ENCODE assay signal across 1 cellular context in the genomic region with DNA sequence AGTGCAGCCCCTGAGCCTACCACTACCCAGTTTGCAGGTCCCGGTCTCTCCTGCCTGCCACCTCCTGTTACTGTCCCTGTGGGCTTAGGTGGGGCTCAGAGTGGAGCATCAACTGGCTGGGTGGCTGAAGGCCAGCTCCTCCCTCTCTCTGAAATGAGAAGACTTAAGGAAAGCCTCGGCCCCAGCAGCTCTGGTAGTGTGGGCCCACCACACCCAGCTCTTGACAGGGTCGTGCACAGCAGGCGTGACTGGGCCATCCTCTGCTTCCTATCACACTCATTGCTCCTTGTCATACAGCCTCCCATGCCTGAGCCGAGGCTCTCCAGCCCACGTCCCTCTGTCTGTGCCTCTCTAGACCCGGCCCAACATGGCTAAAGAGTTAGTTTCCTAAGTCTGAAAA.
TF ChIP-seq lines count a peak whose summit lies in the region.

No MANE protein-coding gene starts in this region.

TF ChIP-seq in WTC11, 78 proteins besides CTCF, POLR2A, EP300 and RAD21 (continued from another document):
- TF ChIP-seq, protein P1, sequence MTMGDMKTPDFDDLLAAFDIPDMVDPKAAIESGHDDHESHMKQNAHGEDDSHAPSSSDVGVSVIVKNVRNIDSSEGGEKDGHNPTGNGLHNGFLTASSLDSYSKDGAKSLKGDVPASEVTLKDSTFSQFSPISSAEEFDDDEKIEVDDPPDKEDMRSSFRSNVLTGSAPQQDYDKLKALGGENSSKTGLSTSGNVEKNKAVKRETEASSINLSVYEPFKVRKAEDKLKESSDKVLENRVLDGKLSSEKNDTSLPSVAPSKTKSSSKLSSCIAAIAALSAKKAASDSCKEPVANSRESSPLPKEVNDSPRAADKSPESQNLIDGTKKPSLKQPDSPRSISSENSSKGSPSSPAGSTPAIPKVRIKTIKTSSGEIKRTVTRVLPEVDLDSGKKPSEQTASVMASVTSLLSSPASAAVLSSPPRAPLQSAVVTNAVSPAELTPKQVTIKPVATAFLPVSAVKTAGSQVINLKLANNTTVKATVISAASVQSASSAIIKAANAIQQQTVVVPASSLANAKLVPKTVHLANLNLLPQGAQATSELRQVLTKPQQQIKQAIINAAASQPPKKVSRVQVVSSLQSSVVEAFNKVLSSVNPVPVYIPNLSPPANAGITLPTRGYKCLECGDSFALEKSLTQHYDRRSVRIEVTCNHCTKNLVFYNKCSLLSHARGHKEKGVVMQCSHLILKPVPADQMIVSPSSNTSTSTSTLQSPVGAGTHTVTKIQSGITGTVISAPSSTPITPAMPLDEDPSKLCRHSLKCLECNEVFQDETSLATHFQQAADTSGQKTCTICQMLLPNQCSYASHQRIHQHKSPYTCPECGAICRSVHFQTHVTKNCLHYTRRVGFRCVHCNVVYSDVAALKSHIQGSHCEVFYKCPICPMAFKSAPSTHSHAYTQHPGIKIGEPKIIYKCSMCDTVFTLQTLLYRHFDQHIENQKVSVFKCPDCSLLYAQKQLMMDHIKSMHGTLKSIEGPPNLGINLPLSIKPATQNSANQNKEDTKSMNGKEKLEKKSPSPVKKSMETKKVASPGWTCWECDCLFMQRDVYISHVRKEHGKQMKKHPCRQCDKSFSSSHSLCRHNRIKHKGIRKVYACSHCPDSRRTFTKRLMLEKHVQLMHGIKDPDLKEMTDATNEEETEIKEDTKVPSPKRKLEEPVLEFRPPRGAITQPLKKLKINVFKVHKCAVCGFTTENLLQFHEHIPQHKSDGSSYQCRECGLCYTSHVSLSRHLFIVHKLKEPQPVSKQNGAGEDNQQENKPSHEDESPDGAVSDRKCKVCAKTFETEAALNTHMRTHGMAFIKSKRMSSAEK (CRISPR knock-in tag; IDR thresholded peaks at IDR 0.05; ENCODE audit: borderline replicate concordance): no peak
- TF ChIP-seq, protein P2, sequence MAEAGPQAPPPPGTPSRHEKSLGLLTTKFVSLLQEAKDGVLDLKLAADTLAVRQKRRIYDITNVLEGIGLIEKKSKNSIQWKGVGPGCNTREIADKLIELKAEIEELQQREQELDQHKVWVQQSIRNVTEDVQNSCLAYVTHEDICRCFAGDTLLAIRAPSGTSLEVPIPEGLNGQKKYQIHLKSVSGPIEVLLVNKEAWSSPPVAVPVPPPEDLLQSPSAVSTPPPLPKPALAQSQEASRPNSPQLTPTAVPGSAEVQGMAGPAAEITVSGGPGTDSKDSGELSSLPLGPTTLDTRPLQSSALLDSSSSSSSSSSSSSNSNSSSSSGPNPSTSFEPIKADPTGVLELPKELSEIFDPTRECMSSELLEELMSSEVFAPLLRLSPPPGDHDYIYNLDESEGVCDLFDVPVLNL (CRISPR knock-in tag; IDR thresholded peaks at IDR 0.05; ENCODE audit: borderline replicate concordance, low read depth): no peak
- no peak for TF ChIP-seq NR2C2 (CRISPR knock-in tag; IDR thresholded peaks at IDR 0.05)
- TF ChIP-seq, protein P3, sequence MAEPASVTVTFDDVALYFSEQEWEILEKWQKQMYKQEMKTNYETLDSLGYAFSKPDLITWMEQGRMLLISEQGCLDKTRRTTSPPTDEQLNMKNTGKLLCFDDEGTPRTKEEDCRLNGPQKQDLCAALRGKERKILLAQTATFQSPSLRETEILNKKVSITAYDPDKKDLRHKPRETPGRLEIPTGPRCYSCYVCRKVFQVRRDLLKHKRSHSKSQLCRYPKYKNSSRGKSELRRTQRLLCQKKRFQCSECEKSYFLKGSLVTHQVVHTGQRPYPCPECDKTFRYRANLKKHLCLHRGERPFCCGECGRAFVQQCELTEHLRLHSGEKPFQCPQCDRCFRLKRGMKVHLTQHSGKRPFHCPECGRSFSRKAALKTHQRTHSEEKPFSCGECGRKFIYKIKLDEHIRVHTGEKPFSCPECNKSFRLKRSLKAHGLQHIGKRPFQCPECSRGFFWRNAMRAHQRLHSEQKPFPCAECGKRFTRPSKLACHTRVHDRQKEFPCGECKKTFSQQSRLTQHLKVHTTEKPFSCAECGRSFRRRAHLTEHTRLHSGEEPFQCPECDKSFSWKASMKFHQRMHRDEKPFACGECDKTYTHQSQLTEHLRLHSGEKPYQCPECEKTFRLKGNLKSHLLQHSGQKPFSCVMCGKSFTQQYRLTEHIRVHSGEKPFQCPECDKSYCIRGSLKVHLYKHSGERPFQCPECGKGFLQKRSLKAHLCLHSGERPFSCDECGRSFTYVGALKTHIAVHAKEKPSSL (CRISPR knock-in tag; conservative IDR thresholded peaks at IDR 0.05): no peak
- TF ChIP-seq ZNF263 (CRISPR knock-in tag; IDR thresholded peaks at IDR 0.05; ENCODE audit: low read depth): no peak
- TF ChIP-seq JUN (CRISPR knock-in tag; IDR thresholded peaks at IDR 0.05): no peak
- TF ChIP-seq GABPB1 (CRISPR knock-in tag; IDR thresholded peaks at IDR 0.05): no peak
- no peak for TF ChIP-seq NR3C1 (CRISPR knock-in tag; conservative IDR thresholded peaks at IDR 0.05; ENCODE audit: low read depth)
- no peak for TF ChIP-seq NFATC4 (CRISPR knock-in tag; IDR thresholded peaks at IDR 0.05)
- TF ChIP-seq, protein P4, sequence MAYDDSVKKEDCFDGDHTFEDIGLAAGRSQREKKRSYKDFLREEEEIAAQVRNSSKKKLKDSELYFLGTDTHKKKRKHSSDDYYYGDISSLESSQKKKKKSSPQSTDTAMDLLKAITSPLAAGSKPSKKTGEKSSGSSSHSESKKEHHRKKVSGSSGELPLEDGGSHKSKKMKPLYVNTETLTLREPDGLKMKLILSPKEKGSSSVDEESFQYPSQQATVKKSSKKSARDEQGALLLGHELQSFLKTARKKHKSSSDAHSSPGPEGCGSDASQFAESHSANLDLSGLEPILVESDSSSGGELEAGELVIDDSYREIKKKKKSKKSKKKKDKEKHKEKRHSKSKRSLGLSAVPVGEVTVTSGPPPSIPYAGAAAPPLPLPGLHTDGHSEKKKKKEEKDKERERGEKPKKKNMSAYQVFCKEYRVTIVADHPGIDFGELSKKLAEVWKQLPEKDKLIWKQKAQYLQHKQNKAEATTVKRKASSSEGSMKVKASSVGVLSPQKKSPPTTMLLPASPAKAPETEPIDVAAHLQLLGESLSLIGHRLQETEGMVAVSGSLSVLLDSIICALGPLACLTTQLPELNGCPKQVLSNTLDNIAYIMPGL (CRISPR knock-in tag; IDR thresholded peaks at IDR 0.05): no peak
- TF ChIP-seq, protein P5, sequence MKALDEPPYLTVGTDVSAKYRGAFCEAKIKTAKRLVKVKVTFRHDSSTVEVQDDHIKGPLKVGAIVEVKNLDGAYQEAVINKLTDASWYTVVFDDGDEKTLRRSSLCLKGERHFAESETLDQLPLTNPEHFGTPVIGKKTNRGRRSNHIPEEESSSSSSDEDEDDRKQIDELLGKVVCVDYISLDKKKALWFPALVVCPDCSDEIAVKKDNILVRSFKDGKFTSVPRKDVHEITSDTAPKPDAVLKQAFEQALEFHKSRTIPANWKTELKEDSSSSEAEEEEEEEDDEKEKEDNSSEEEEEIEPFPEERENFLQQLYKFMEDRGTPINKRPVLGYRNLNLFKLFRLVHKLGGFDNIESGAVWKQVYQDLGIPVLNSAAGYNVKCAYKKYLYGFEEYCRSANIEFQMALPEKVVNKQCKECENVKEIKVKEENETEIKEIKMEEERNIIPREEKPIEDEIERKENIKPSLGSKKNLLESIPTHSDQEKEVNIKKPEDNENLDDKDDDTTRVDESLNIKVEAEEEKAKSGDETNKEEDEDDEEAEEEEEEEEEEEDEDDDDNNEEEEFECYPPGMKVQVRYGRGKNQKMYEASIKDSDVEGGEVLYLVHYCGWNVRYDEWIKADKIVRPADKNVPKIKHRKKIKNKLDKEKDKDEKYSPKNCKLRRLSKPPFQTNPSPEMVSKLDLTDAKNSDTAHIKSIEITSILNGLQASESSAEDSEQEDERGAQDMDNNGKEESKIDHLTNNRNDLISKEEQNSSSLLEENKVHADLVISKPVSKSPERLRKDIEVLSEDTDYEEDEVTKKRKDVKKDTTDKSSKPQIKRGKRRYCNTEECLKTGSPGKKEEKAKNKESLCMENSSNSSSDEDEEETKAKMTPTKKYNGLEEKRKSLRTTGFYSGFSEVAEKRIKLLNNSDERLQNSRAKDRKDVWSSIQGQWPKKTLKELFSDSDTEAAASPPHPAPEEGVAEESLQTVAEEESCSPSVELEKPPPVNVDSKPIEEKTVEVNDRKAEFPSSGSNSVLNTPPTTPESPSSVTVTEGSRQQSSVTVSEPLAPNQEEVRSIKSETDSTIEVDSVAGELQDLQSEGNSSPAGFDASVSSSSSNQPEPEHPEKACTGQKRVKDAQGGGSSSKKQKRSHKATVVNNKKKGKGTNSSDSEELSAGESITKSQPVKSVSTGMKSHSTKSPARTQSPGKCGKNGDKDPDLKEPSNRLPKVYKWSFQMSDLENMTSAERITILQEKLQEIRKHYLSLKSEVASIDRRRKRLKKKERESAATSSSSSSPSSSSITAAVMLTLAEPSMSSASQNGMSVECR (CRISPR knock-in tag; IDR thresholded peaks at IDR 0.05; ENCODE audit: borderline replicate concordance): no peak
- no peak for TF ChIP-seq SOX15 (CRISPR knock-in tag; IDR thresholded peaks at IDR 0.05)
